In the genomic region with DNA sequence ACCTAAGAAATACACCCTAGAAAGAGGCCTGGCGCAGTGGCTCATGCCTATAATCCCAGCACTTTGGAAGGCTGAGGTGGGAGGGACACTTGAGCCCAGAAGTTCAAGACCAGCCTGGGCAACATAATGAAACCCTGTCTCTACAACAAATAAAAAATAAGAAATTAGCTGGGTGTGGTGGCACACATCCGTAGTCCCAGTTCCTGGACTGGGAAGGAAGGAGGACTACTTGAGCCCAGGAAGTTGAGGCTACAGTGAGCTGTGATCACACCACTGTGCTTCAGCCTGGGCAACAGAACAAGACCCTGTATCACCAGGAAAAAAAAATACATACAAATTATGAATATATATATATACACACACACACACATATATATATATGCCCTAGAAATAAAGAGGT, we compare ENCODE assay signal across 17 cellular contexts. TPM values are rescaled to one million over a fixed set of nuclear protein-coding genes. Genes with fewer than 3 reads are reported as not detected.
A peak's percentile ranks its signal among the peaks of the same experiment; 100 is the strongest.
DNase-seq lines count a peak whose midpoint lies in the region; ATAC-seq and TF ChIP-seq lines count a peak whose summit lies in the region.
"Had no signal": no experiment of that assay in that cellular context is flagged by ENCODE, and none has a peak within 500 bp of the region (broad histone marks: within the 10 kb centered on the region; RNA-seq: fewer than 3 reads in every experiment).

No MANE protein-coding gene starts in this region.

- peaks cover 39% of the 10 kb centered on the region for H3K36me3 Mint-ChIP-seq in CD4-positive, CD25-positive, alpha-beta regulatory T cell
- peaks cover 74% of the 10 kb centered on the region for H3K36me3 Mint-ChIP-seq in dendritic cell treated with granulocyte-macrophage colony-stimulating factor and Interleukin-4, amounts not matched to agents 40 ng/mL and 50 ng/mL, for 4 days (ENCODE audit: low read depth)

- DNase-seq in CD4-positive, CD25-positive, alpha-beta regulatory T cell: no peak
- DNase-seq in spleen (no peak), right lobe of liver (no peak), mesenteric fat pad (ENCODE audit: low spot score) (no peak)
- DNase-seq: BE2C; C1 segment of cervical spinal cord; Caco-2; CD8-positive, alpha-beta T cell; DMS153; DND-41; GDM1; GOT3; HFFc6 had no signal

- peak overlapping the region in 2 of 3 donors; percentile 14 to 15 for H3K27ac Mint-ChIP-seq in CD4-positive, CD25-positive, alpha-beta regulatory T cell
- H3K27ac Mint-ChIP-seq in dendritic cell treated with granulocyte-macrophage colony-stimulating factor and Interleukin-4, amounts not matched to agents 40 ng/mL and 50 ng/mL, for 4 days: peak overlapping the region; percentile 82
- H3K27ac Mint-ChIP-seq: CD8-positive, alpha-beta T cell; HFFc6 had no signal

- TF ChIP-seq POLR2A in spleen (IDR thresholded peaks at IDR 0.05) (no peak), right lobe of liver (IDR thresholded peaks at IDR 0.05) (no peak)

- no peak overlapping the region for H3K4me3 Mint-ChIP-seq in CD4-positive, CD25-positive, alpha-beta regulatory T cell
- no peak overlapping the region for H3K4me3 Mint-ChIP-seq in dendritic cell treated with granulocyte-macrophage colony-stimulating factor and Interleukin-4, amounts not matched to agents 40 ng/mL and 50 ng/mL, for 4 days
- H3K4me3 Mint-ChIP-seq: CD8-positive, alpha-beta T cell; HFFc6 had no signal

- no peaks in the 10 kb centered on the region for H3K9me3 ChIP-seq in CD4-positive, CD25-positive, alpha-beta regulatory T cell (ENCODE audit: control insufficient read depth in 2 of 2, low read length in 2 of 2)
- no peaks in the 10 kb centered on the region for H3K9me3 ChIP-seq in spleen
- H3K9me3 ChIP-seq in right lobe of liver: no peaks in the 10 kb centered on the region
- H3K9me3 ChIP-seq: BE2C, Caco-2, HAP-1 had no signal

- 70 to 89% (median 84%) methylated on average over 2 of the region's 2 CpGs for WGBS in spleen, 5 donors
- WGBS in right lobe of liver (ENCODE audit: insufficient coverage, low coverage, low lambda C conversion rate, missing lambda C conversion rate): 88% methylated on average over 2 of the region's 2 CpGs

- peaks cover 0 to 2% (median 0%) of the 10 kb centered on the region in 7 donors for H3K9me3 Mint-ChIP-seq in CD4-positive, CD25-positive, alpha-beta regulatory T cell
- H3K9me3 Mint-ChIP-seq in dendritic cell treated with granulocyte-macrophage colony-stimulating factor and Interleukin-4, amounts not matched to agents 40 ng/mL and 50 ng/mL, for 4 days: no peaks in the 10 kb centered on the region
- H3K9me3 Mint-ChIP-seq: CD8-positive, alpha-beta T cell; HFFc6 had no signal

- no peak for ATAC-seq in CD4-positive, CD25-positive, alpha-beta regulatory T cell (ENCODE audit: low read depth in 2 of 2)
- no peak for ATAC-seq in GM21423 (IDR thresholded peaks at IDR 0.05; ENCODE audit: unreplicated experiment)
- no peak for ATAC-seq in right lobe of liver
- ATAC-seq: CD8-positive, alpha-beta T cell; GM12878 had no signal

- H3K27ac ChIP-seq in CD4-positive, CD25-positive, alpha-beta regulatory T cell (ENCODE audit: insufficient read depth, low read length, poor library complexity, severe bottlenecking): no peak overlapping the region
- peak overlapping the region in 5 of 8 donors; percentile 1 to 73 (median 34) for H3K27ac ChIP-seq in spleen
- H3K27ac ChIP-seq in right lobe of liver: no peak overlapping the region

- H3K27me3 Mint-ChIP-seq in CD4-positive, CD25-positive, alpha-beta regulatory T cell: no peaks in the 10 kb centered on the region
- no peaks in the 10 kb centered on the region for H3K27me3 Mint-ChIP-seq in dendritic cell treated with granulocyte-macrophage colony-stimulating factor and Interleukin-4, amounts not matched to agents 40 ng/mL and 50 ng/mL, for 4 days

- H3K36me3 ChIP-seq in CD4-positive, CD25-positive, alpha-beta regulatory T cell (ENCODE audit: control insufficient read depth, insufficient read depth, low read length): peaks cover 14% of the 10 kb centered on the region
- peaks cover 0 to 66% (median 4%) of the 10 kb centered on the region in 6 donors for H3K36me3 ChIP-seq in spleen
- H3K36me3 ChIP-seq in right lobe of liver: peaks cover 0 to 11% (median 6%) of the 10 kb centered on the region in 4 donors

- H3K4me3 ChIP-seq in CD4-positive, CD25-positive, alpha-beta regulatory T cell (ENCODE audit: low read depth, low read length): no peak overlapping the region
- H3K4me3 ChIP-seq in spleen (no peak overlapping the region), right lobe of liver (no peak overlapping the region)
- H3K4me3 ChIP-seq: GM12878, HAP-1 had no signal

- no peaks in the 10 kb centered on the region for H3K27me3 ChIP-seq in CD4-positive, CD25-positive, alpha-beta regulatory T cell (ENCODE audit: control insufficient read depth, insufficient read depth, low read length)
- H3K27me3 ChIP-seq in spleen (replicated peaks in 1 of 7) (no peaks in the 10 kb centered on the region), right lobe of liver (no peaks in the 10 kb centered on the region)
- H3K27me3 ChIP-seq: BE2C had no signal

- H3K4me1 ChIP-seq in CD4-positive, CD25-positive, alpha-beta regulatory T cell (ENCODE audit: control insufficient read depth, insufficient read depth, low read length, poor library complexity, severe bottlenecking): peaks cover 23% of the 10 kb centered on the region
- peaks cover 11 to 40% (median 24%) of the 10 kb centered on the region in 6 donors for H3K4me1 ChIP-seq in spleen
- no peaks in the 10 kb centered on the region for H3K4me1 ChIP-seq in right lobe of liver
- H3K4me1 ChIP-seq: BE2C, Caco-2 had no signal

- intact Hi-C loops in dendritic cell treated with granulocyte-macrophage colony-stimulating factor and Interleukin-4, amounts not matched to agents 40 ng/mL and 50 ng/mL, for 4 days (cut with micrococcal nuclease): no loop called here
- intact Hi-C loops in spleen (cut with DNase I; ENCODE audit: low total_unique reads): no loop called here
- intact Hi-C loops in right lobe of liver (cut with DNase I): no loop called here

- TF ChIP-seq CTCF in spleen (IDR thresholded peaks at IDR 0.05 in 8 of 11, conservative IDR thresholded peaks at IDR 0.05 in 3 of 11) (no peak), right lobe of liver (IDR thresholded peaks at IDR 0.05) (no peak)

- peaks cover 23 to 31% (median 29%) of the 10 kb centered on the region in 4 donors for H3K4me1 Mint-ChIP-seq in CD4-positive, CD25-positive, alpha-beta regulatory T cell
- peaks cover 38% of the 10 kb centered on the region for H3K4me1 Mint-ChIP-seq in dendritic cell treated with granulocyte-macrophage colony-stimulating factor and Interleukin-4, amounts not matched to agents 40 ng/mL and 50 ng/mL, for 4 days (ENCODE audit: low read depth)

RNA-seq across cellular contexts. Expression of a gene that starts 42.7 kb away (rescaled TPM):
- total RNA-seq in CD4-positive, CD25-positive, alpha-beta regulatory T cell: 122 TPM
- polyA plus RNA-seq in CD4-positive, CD25-positive, alpha-beta regulatory T cell: 100 to 1,000 TPM; 101 to 134 (median 115) TPM
- 10 to 100 TPM; 50.5 to 78.6 (median 67.0) TPM for total RNA-seq in spleen
- 100 to 1,000 TPM in 1 of 3 donors, 10 to 100 TPM in 2; 85.9 to 117 (median 85.9) TPM for polyA plus RNA-seq in spleen
- total RNA-seq in right lobe of liver: 10 to 100 TPM; 10.8 to 21.4 (median 17.2) TPM
- total RNA-seq in mesenteric fat pad: 52.4 TPM

RNA-seq across cellular contexts. Expression of a gene that starts 47.0 kb away (rescaled TPM):
- total RNA-seq in CD4-positive, CD25-positive, alpha-beta regulatory T cell: 46.0 TPM
- polyA plus RNA-seq in CD4-positive, CD25-positive, alpha-beta regulatory T cell: 10 to 100 TPM; 13.1 to 19.4 (median 16.9) TPM
- total RNA-seq in spleen (10 to 100 TPM; 19.4 to 30.9 (median 29.3) TPM), right lobe of liver (1 to 10 TPM; 5.8 to 9.5 (median 7.3) TPM), mesenteric fat pad (15.6 TPM)
- polyA plus RNA-seq in spleen: 10 to 100 TPM in 2 of 3 donors, 1 to 10 TPM in 1; 10.0 to 13.7 (median 10.3) TPM

Comparison
In these comparisons a context has a peak if more than half of its experiments do, and no peak if none do; other contexts are left out.
1. H3K27ac ChIP-seq: peak in spleen (5 of 8); none in CD4-positive, CD25-positive, alpha-beta regulatory T cell (single experiment) and right lobe of liver (0 of 3).